ENCODE assay signal across 15 cellular contexts in the genomic region with DNA sequence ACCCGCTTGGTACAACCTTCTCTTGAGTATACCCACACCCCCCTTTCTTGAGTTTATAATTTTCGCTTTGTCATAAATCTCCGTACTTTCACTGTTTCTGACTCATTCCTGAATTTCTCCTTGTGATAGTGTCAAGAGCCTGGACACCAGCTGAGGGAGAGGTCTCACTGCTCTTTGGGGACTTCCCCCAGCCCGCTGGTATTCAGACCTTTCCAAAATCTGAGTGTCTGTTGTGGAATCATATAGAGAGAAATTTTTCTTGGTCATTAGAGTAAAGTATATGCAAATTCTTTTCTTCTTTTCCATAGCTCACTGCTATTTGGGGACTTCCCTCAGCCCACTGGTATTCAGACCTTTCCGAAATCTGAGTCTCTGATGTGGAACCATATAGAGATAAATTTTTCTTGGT. TPM values are rescaled to one million over a fixed set of nuclear protein-coding genes. Genes with fewer than 3 reads are reported as not detected.
DNase-seq lines count a peak whose midpoint lies in the region; ATAC-seq and TF ChIP-seq lines count a peak whose summit lies in the region.
"Had no signal": no experiment of that assay in that cellular context is flagged by ENCODE, and none has a peak within 500 bp of the region (broad histone marks: within the 10 kb centered on the region; RNA-seq: fewer than 3 reads in every experiment).

No MANE protein-coding gene starts in this region.

- no peaks in the 10 kb centered on the region for H3K36me3 Mint-ChIP-seq in activated T-helper 17 cell treated with anti-CD3 and anti-CD28 coated beads, Interleukin-2, amount 50 U/mL, for 72 hours (ENCODE audit: low read depth)

- H3K9me3 Mint-ChIP-seq in activated T-helper 17 cell treated with anti-CD3 and anti-CD28 coated beads, Interleukin-2, amount 50 U/mL, for 72 hours, result no peaks in the 10 kb centered on the region

- no peak for TF ChIP-seq CTCF in WERI-Rb-1 (IDR thresholded peaks at IDR 0.05; ENCODE audit: low read depth, low read length)

- ATAC-seq in GM18858 (IDR thresholded peaks at IDR 0.05; ENCODE audit: unreplicated experiment) (peak; percentile 72), HG02763 (IDR thresholded peaks at IDR 0.05; ENCODE audit: unreplicated experiment) (peak; percentile 54)
- peak; percentile 98 for ATAC-seq in activated T-helper 17 cell treated with anti-CD3 and anti-CD28 coated beads, Interleukin-2, amount 50 U/mL, for 72 hours (replicated peaks)

- H3K27me3 ChIP-seq in WERI-Rb-1 (ENCODE audit: insufficient read depth, low read depth, severe bottlenecking), result no peaks in the 10 kb centered on the region

- CTCF ChIA-PET in HEK293T (lab: Yijun Ruan, JAX), result interaction anchor here (1.2 kb wide), 1 partner anchor 17 kb away, joined by 5 read pairs; no protein-coding TSS in a partner anchor

- H3K27me3 Mint-ChIP-seq in activated T-helper 17 cell treated with anti-CD3 and anti-CD28 coated beads, Interleukin-2, amount 50 U/mL, for 72 hours, result no peaks in the 10 kb centered on the region

- peaks cover 13% of the 10 kb centered on the region for H3K4me1 Mint-ChIP-seq in activated T-helper 17 cell treated with anti-CD3 and anti-CD28 coated beads, Interleukin-2, amount 50 U/mL, for 72 hours

- no peaks in the 10 kb centered on the region; the same call in 1 of the 2 replicates for H3K36me3 ChIP-seq in WERI-Rb-1

- H3K27ac Mint-ChIP-seq in activated T-helper 17 cell treated with anti-CD3 and anti-CD28 coated beads, Interleukin-2, amount 50 U/mL, for 72 hours, result no peak overlapping the region

- no peak overlapping the region for H3K4me3 ChIP-seq in WERI-Rb-1 (ENCODE audit: low read depth, low read length)
- H3K4me3 ChIP-seq: GM23248, smooth muscle cell had no signal

- H3K9me3 ChIP-seq in WERI-Rb-1 (ENCODE audit: severe bottlenecking), result peaks cover 5% of the 10 kb centered on the region

- POLR2A ChIA-PET in HEK293T (lab: Yijun Ruan, JAX), result interaction anchor here (1.3 kb wide), 1 partner anchor 30 kb away, joined by 4 read pairs; no protein-coding TSS in a partner anchor

- no peak overlapping the region for H3K27ac ChIP-seq in WERI-Rb-1
- H3K27ac ChIP-seq: GM23248 had no signal

- DNase-seq in Daoy (ENCODE audit: low read depth) (peak; percentile 46), HEK293T (ENCODE audit: extremely low spot score) (no peak), NCI-H128 (lab: John Stamatoyannopoulos, UW; ENCODE audit: unreplicated experiment) (no peak), WERI-Rb-1 (no peak), NCI-H226 (no peak)
- DNase-seq: activated CD4-positive, CD25-positive, alpha-beta regulatory T cell treated with anti-CD3 and anti-CD28 coated beads, Interleukin-2, amount 50 U/mL, for 72 hours; activated naive CD4-positive, alpha-beta T cell treated with anti-CD3 and anti-CD28 coated beads, Interleukin-2, amount 50 U/mL, for 16 hours; GM23248; NCI-H1048; SHP77 had no signal

- H3K4me3 Mint-ChIP-seq in activated T-helper 17 cell treated with anti-CD3 and anti-CD28 coated beads, Interleukin-2, amount 50 U/mL, for 72 hours, result no peak overlapping the region
- H3K4me3 Mint-ChIP-seq: CD14-positive monocyte had no signal

TF ChIP-seq in HEK293T, 16 proteins besides CTCF, POLR2A, EP300 and RAD21:
- TF ChIP-seq ELF4 (IDR thresholded peaks at IDR 0.05) (no peak), ZNF384 (IDR thresholded peaks at IDR 0.05) (no peak), LEF1 (IDR thresholded peaks at IDR 0.05; ENCODE audit: borderline replicate concordance) (no peak), FOXA1 (IDR thresholded peaks at IDR 0.05) (no peak), CTBP1 (IDR thresholded peaks at IDR 0.05; ENCODE audit: borderline replicate concordance) (no peak), ARNT (IDR thresholded peaks at IDR 0.05) (no peak), FOXM1 (IDR thresholded peaks at IDR 0.05; ENCODE audit: borderline replicate concordance) (no peak), FOXK2 (IDR thresholded peaks at IDR 0.05) (no peak), HDGF (IDR thresholded peaks at IDR 0.05; ENCODE audit: borderline replicate concordance) (no peak), L3MBTL2 (conservative IDR thresholded peaks at IDR 0.05) (no peak), TARDBP (IDR thresholded peaks at IDR 0.05) (no peak)

RNA-seq across cellular contexts. Expression of a gene that starts 55.3 kb away (rescaled TPM):
- total RNA-seq in Daoy (2014; rRNA removed; shearing (Covaris generic)), result 11.8 and 12.2 TPM in 2 replicates
- 10 to 100 TPM; 24.7 to 34.7 TPM for total RNA-seq in activated T-helper 17 cell treated with anti-CD3 and anti-CD28 coated beads, Interleukin-2, amount 50 U/mL, for 72 hours
